ENCODE assay signal across 8 cellular contexts in the genomic region with DNA sequence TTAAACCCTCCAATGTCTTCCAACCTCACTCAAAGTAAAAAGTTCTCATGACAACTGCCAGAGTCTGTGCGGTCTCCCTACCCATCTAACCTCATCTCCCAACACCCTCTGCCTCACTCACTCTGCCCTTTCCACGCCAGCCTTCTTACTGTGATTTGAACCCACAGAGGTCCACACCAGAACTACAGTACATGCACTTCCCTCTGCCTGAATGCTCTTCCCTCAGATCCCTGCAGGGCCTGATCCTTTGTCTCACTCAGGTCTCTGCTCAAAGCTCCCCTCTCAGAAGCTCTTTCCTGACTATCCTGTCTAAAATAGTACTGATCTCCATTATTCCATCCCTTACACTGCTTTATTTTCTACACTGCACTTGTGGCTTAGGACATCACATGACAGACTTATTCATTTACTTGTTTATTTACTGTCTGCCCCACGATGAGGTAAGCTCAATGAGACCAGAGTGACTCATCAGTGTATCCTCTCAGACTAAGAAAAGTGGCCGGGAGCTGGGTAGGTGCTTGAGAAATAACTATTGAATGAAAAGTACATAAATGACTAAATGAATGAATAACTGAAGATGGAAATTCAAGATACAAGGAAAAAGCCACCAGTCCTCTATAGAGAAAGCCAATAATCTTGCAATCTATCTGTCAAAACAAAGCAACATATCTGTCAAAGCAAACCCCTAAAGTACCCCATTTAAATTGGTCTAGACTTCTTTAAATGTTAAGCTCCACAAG. TPM values are rescaled to one million over a fixed set of nuclear protein-coding genes. Genes with fewer than 3 reads are reported as not detected.
DNase-seq lines count a peak whose midpoint lies in the region; FAIRE-seq and TF ChIP-seq lines count a peak whose summit lies in the region.

No MANE protein-coding gene starts in this region.

- H3K4me1 ChIP-seq in esophagus muscularis mucosa, result peaks cover 3 to 37% (median 22%) of the 10 kb centered on the region in 4 donors

- H3K27me3 ChIP-seq in esophagus muscularis mucosa, result no peaks in the 10 kb centered on the region

- H3K27ac ChIP-seq in esophagus muscularis mucosa (replicated peaks in 1 of 4), result no peak overlapping the region

- TF ChIP-seq EP300 in esophagus muscularis mucosa (IDR thresholded peaks at IDR 0.05), result no peak

- WGBS in esophagus muscularis mucosa, result 56% methylated on average over 4 of the region's 4 CpGs

- DNase-seq in Caki2 (ENCODE audit: low read depth) (peak; percentile 83), HCEC 1CT (peak; percentile 97), RCC 7860 (ENCODE audit: low spot score) (peak; percentile 74), dedifferentiated amniotic fluid mesenchymal stem cell (ENCODE audit: extremely low spot score) (peak; percentile 93), non-pigmented ciliary epithelial cell (ENCODE audit: low read depth) (peak; percentile 95), NCI-H187 treated with DMSO at 0.1 percent for 48 hours (lab: John Stamatoyannopoulos, UW) (no peak), esophagus muscularis mucosa (ENCODE audit: extremely low spot score) (no peak), cerebellar cortex (ENCODE audit: low spot score) (no peak)

- FAIRE-seq in RCC 7860 (lab: Jason Lieb, UNC), result peak; percentile 86

- no peak for TF ChIP-seq POLR2A in esophagus muscularis mucosa (IDR thresholded peaks at IDR 0.05; ENCODE audit: low read depth)

- no peaks in the 10 kb centered on the region for H3K9me3 ChIP-seq in esophagus muscularis mucosa

- no peak for TF ChIP-seq CTCF in esophagus muscularis mucosa (IDR thresholded peaks at IDR 0.05)

- intact Hi-C loops in esophagus muscularis mucosa (cut with DNase I), result no loop called here

- peaks cover 9 to 66% (median 53%) of the 10 kb centered on the region in 4 donors for H3K36me3 ChIP-seq in esophagus muscularis mucosa

- in situ Hi-C loops in Caki2 (cut with HindIII; ENCODE audit: low pct_unique_long_range_greater_than_20kb, low sequenced_read_pairs), result no loop called here

- H3K4me3 ChIP-seq in esophagus muscularis mucosa, result no peak overlapping the region

RNA-seq across cellular contexts. Expression of a gene that starts 17.1 kb away (rescaled TPM):
- total RNA-seq in Caki2 (2014; rRNA removed; shearing (Covaris generic); ENCODE audit: low replicate concordance), result 9.4 and 27.4 TPM in 2 replicates
- total RNA-seq in esophagus muscularis mucosa, result 10 to 100 TPM; 13.3 to 29.2 (median 14.5) TPM

RNA-seq across cellular contexts. Expression of a gene that starts 17.2 kb away (rescaled TPM):
- 42.0 and 49.7 TPM in 2 replicates for total RNA-seq in Caki2 (2014; rRNA removed; shearing (Covaris generic); ENCODE audit: low replicate concordance)
- total RNA-seq in esophagus muscularis mucosa, result 10 to 100 TPM in 2 of 4 donors, 1 to 10 TPM in 2; 8.0 to 12.3 (median 9.9) TPM

RNA-seq across cellular contexts. Expression of a gene that starts 32.6 kb away (rescaled TPM):
- 0.07 TPM in 1 of 2 replicates, not detected in the other for total RNA-seq in Caki2 (2014; rRNA removed; shearing (Covaris generic); ENCODE audit: low replicate concordance)
- 1 to 10 TPM; 2.7 to 4.6 (median 3.6) TPM for total RNA-seq in esophagus muscularis mucosa

Comparison
In these comparisons a context has a peak if more than half of its experiments do, and no peak if none do; other contexts are left out.
1. DNase-seq: peak in Caki2 (single experiment), HCEC 1CT (single experiment), RCC 7860 (single experiment), dedifferentiated amniotic fluid mesenchymal stem cell (single experiment) and non-pigmented ciliary epithelial cell (single experiment); none in NCI-H187 treated with DMSO at 0.1 percent for 48 hours (single experiment), esophagus muscularis mucosa (single experiment) and cerebellar cortex (single experiment).